8 cellular contexts compared by ENCODE assay signal in genomic region chr11:74948546-74948897, GRCh38. TPM values are rescaled to one million over a fixed set of nuclear protein-coding genes. Genes with fewer than 3 reads are reported as not detected.
DNase-seq lines count a peak whose midpoint lies in the region; ATAC-seq and TF ChIP-seq lines count a peak whose summit lies in the region.

No MANE protein-coding gene starts in this region.

- H3K9me3 Mint-ChIP-seq in GM23338 = no peaks in the 10 kb centered on the region

- H3K9ac ChIP-seq in muscle layer of colon (ENCODE audit: low read length) = peak overlapping the region; percentile 52

- peak overlapping the region; percentile 87 for H3K4me2 ChIP-seq in GM23338

- peaks cover 7% of the 10 kb centered on the region; the same call in 2 of the 3 replicates for H3K4me1 Mint-ChIP-seq in GM23338

- H3K36me3 ChIP-seq in GM06990 (ENCODE audit: control insufficient read depth, insufficient read depth, low read length) = no peaks in the 10 kb centered on the region; the same call in 1 of the 2 replicates
- H3K36me3 ChIP-seq in GM23338 (ENCODE audit: insufficient read depth) = 0 out of 2 replicates have a peak, but pooled peaks cover 2% of the 10 kb centered on the region
- H3K36me3 ChIP-seq in muscle layer of colon (ENCODE audit: insufficient read depth, low read length) = peaks cover 5% of the 10 kb centered on the region

- peaks cover 6% of the 10 kb centered on the region for H3K27me3 Mint-ChIP-seq in GM23338 (ENCODE audit: insufficient read depth, low read depth, poor library complexity)

- peaks cover 25% of the 10 kb centered on the region for H4K20me1 ChIP-seq in GM23338 (replicated peaks; ENCODE audit: insufficient read depth)

- peak overlapping the region; percentile 97 for H3K4me3 Mint-ChIP-seq in GM23338

- H3K4me1 ChIP-seq in GM23338 (ENCODE audit: insufficient read depth) (peaks cover 12% of the 10 kb centered on the region; the same call in 1 of the 2 replicates), muscle layer of colon (ENCODE audit: insufficient read depth, low read length) (peaks cover 21% of the 10 kb centered on the region)

- TF ChIP-seq CTCF in GM06990 (IDR thresholded peaks at IDR 0.05; ENCODE audit: insufficient read depth, low read length, poor library complexity, severe bottlenecking) (no peak), GM23338 (conservative IDR thresholded peaks at IDR 0.05; ENCODE audit: low read depth in 2 of 2) (no peak), dorsolateral prefrontal cortex (IDR thresholded peaks at IDR 0.05 in 54 of 56, conservative IDR thresholded peaks at IDR 0.05 in 2 of 56; ENCODE audit: low read depth in 1 of 56, partially characterized antibody in 56 of 56) (peak in 1 of 56 donors; percentile 1)

- peaks cover 43% of the 10 kb centered on the region for H3K79me2 ChIP-seq in GM23338 (replicated peaks; ENCODE audit: insufficient read depth)

- no peaks in the 10 kb centered on the region; the same call in 2 of the 3 replicates for H3K36me3 Mint-ChIP-seq in GM23338 (ENCODE audit: low read depth)

- DNase-seq in GM06990 (ENCODE audit: extremely low read depth, insufficient read length) (no peak), GM23338 (ENCODE audit: low spot score) (no peak), NCI-H69 (lab: John Stamatoyannopoulos, UW) (peak; percentile 69), dorsolateral prefrontal cortex (no peak), activated gamma-delta T cell treated with Interleukin-2 at 50 U/mL for 16 hours (no peak), epidermal melanocyte (ENCODE audit: insufficient read length, low spot score) (no peak)

- peak overlapping the region; percentile 64 for H2AFZ ChIP-seq in GM23338

- intact Hi-C loops in dorsolateral prefrontal cortex (cut with DNase I) = loop anchor here (5.0 to 10.0 kb wide), 3 partner anchors 74 to 294 kb away; partner anchors contain the start of genes RNF169 (in 1 of the 2) and TPBGL (in 1 of the 2)

- H3K27ac Mint-ChIP-seq in GM23338 = no peak overlapping the region

- no peaks in the 10 kb centered on the region for H3K9me3 ChIP-seq in muscle layer of colon (ENCODE audit: low read length)

- peak; percentile 30 for ATAC-seq in GM23338
- no peak for ATAC-seq in GM18520 (IDR thresholded peaks at IDR 0.05; ENCODE audit: unreplicated experiment)

- H3K27ac ChIP-seq in GM23338 (ENCODE audit: low read depth) (no peak overlapping the region), dorsolateral prefrontal cortex (peak overlapping the region in 50 of 59 donors; percentile 14 to 91 (median 80)), muscle layer of colon (ENCODE audit: low read depth, low read length) (peak overlapping the region; percentile 19)

- H3K27me3 ChIP-seq in GM06990 (replicated peaks; ENCODE audit: control insufficient read depth, insufficient read depth, low read length) (no peaks in the 10 kb centered on the region), GM23338 (ENCODE audit: insufficient read depth) (no peaks in the 10 kb centered on the region), dorsolateral prefrontal cortex (no peaks in the 10 kb centered on the region), muscle layer of colon (ENCODE audit: control insufficient read depth in 1 of 2, insufficient read depth in 2 of 2, low read length in 2 of 2) (no peaks in the 10 kb centered on the region)

- H3K4me3 ChIP-seq in GM06990 (replicated peaks; ENCODE audit: low read depth, low read length) (peak overlapping the region; percentile 99), GM23338 (peak overlapping the region; percentile 94), dorsolateral prefrontal cortex (peak overlapping the region; percentile 62 to 99 (median 92)), muscle layer of colon (ENCODE audit: low read depth in 1 of 2, low read length in 2 of 2) (peak overlapping the region; percentile 67 to 97)

- H3K9me2 ChIP-seq in GM23338 (ENCODE audit: insufficient read depth) = no peaks in the 10 kb centered on the region

- no peaks in the 10 kb centered on the region for H3F3A ChIP-seq in GM23338 (replicated peaks; ENCODE audit: low read depth)

TF ChIP-seq in GM23338, 12 proteins besides CTCF, POLR2A, EP300 and RAD21:
- TF ChIP-seq CREB1 (CRISPR knock-in tag; IDR thresholded peaks at IDR 0.05; ENCODE audit: low read depth) (no peak), ZNF331 (CRISPR knock-in tag; IDR thresholded peaks at IDR 0.05; ENCODE audit: low read depth) (no peak)

RNA-seq across cellular contexts. Expression of gene XRRA1, which starts 0.4 kb away (rescaled TPM):
- total RNA-seq in GM23338 (2014; rRNA removed; shearing (Covaris generic)) = 3.0 and 4.9 TPM in 2 replicates
- polyA plus RNA-seq in GM23338 (2016; fragmentation: Nextera tagmentation; extraction: Ambion mirVana) = 4.3 and 5.4 TPM in 2 replicates
- total RNA-seq in dorsolateral prefrontal cortex = 10 to 100 TPM; 11.0 to 66.2 (median 28.2) TPM

RNA-seq across cellular contexts. Expression of gene SPCS2, which starts 0.5 kb away (rescaled TPM):
- total RNA-seq in GM23338 (2014; rRNA removed; shearing (Covaris generic)) = 70.0 and 115 TPM in 2 replicates
- polyA plus RNA-seq in GM23338 (2016; fragmentation: Nextera tagmentation; extraction: Ambion mirVana) = 329 and 334 TPM in 2 replicates
- total RNA-seq in dorsolateral prefrontal cortex = 100 to 1,000 TPM in 111 of 120 experiments, 10 to 100 TPM in 9; 91.9 to 159 (median 120) TPM

RNA-seq across cellular contexts. Expression of gene NEU3, which starts 40.2 kb away (rescaled TPM):
- total RNA-seq in GM23338 (2014; rRNA removed; shearing (Covaris generic)) = 23.4 and 25.9 TPM in 2 replicates
- 2.8 TPM in 2 replicates for polyA plus RNA-seq in GM23338 (2016; fragmentation: Nextera tagmentation; extraction: Ambion mirVana)
- 10 to 100 TPM; 11.4 to 30.6 (median 20.7) TPM for total RNA-seq in dorsolateral prefrontal cortex
